Comparison of ENCODE assay signal across 9 cellular contexts in genomic region chr17:64218066-64218465, GRCh38. TPM values are rescaled to one million over a fixed set of nuclear protein-coding genes. Genes with fewer than 3 reads are reported as not detected.
DNase-seq lines count a peak whose midpoint lies in the region; ATAC-seq and TF ChIP-seq lines count a peak whose summit lies in the region.
"Had no signal": no experiment of that assay in that cellular context is flagged by ENCODE, and none has a peak within 500 bp of the region (broad histone marks: within the 10 kb centered on the region; RNA-seq: fewer than 3 reads in every experiment).

No MANE protein-coding gene starts in this region.

- H3K9me3 ChIP-seq in ovary = no peaks in the 10 kb centered on the region
- H3K9me3 ChIP-seq: thoracic aorta had no signal

- H3K4me3 ChIP-seq in ovary = no peak overlapping the region
- H3K4me3 ChIP-seq: thoracic aorta had no signal

- H3K27ac ChIP-seq in ovary = no peak overlapping the region

- peaks cover 13% of the 10 kb centered on the region for H3K4me1 ChIP-seq in ovary (ENCODE audit: insufficient read depth)

- TF ChIP-seq CTCF in ovary (IDR thresholded peaks at IDR 0.05) = no peak

- TF ChIP-seq POLR2A in ovary (IDR thresholded peaks at IDR 0.05) = no peak

- TF ChIP-seq EP300 in ovary (IDR thresholded peaks at IDR 0.05) = no peak

- WGBS in ovary, 3 donors = 91 to 94% (median 91%) methylated on average over 3 of the region's 3 CpGs

- ATAC-seq in GM19351 (IDR thresholded peaks at IDR 0.05; ENCODE audit: unreplicated experiment) = peak; percentile 74
- ATAC-seq in HG03039 (IDR thresholded peaks at IDR 0.05; ENCODE audit: unreplicated experiment) = peak; percentile 62
- ATAC-seq in HG03175 (IDR thresholded peaks at IDR 0.05; ENCODE audit: unreplicated experiment) = no peak

- peak; percentile 60 for DNase-seq in activated naive CD4-positive, alpha-beta T cell treated with anti-CD3 and anti-CD28 coated beads, Interleukin-2, amount 50 U/mL, for 16 hours
- DNase-seq in stimulated activated CD4-positive, alpha-beta T cell treated with anti-CD3 and anti-CD28 coated beads, Interleukin-4, amount 100 ng/mL, for 4 hours = peak; percentile 11 to 21
- DNase-seq in ovary = no peak
- no peak for DNase-seq in foreskin melanocyte
- DNase-seq: hippocampal formation had no signal

- H3K36me3 ChIP-seq in ovary = no peaks in the 10 kb centered on the region

- no peaks in the 10 kb centered on the region for H3K27me3 ChIP-seq in ovary

- intact Hi-C loops in ovary (cut with DNase I) = no loop called here

RNA-seq across cellular contexts. Expression of gene TEX2, which starts 45.0 kb away (rescaled TPM):
- total RNA-seq in ovary = 10 to 100 TPM; 20.9 to 36.7 (median 31.7) TPM
- polyA plus RNA-seq in ovary = 10 to 100 TPM; 13.9 to 31.4 TPM

Comparison
In these comparisons a context has a peak if more than half of its experiments do, and no peak if none do; other contexts are left out.
1. DNase-seq: peak in activated naive CD4-positive, alpha-beta T cell treated with anti-CD3 and anti-CD28 coated beads, Interleukin-2, amount 50 U/mL, for 16 hours (single experiment) and stimulated activated CD4-positive, alpha-beta T cell treated with anti-CD3 and anti-CD28 coated beads, Interleukin-4, amount 100 ng/mL, for 4 hours (2 of 2); none in ovary (0 of 5) and foreskin melanocyte (single experiment).